ENCODE assay signal across 1 cellular context in the genomic region with DNA sequence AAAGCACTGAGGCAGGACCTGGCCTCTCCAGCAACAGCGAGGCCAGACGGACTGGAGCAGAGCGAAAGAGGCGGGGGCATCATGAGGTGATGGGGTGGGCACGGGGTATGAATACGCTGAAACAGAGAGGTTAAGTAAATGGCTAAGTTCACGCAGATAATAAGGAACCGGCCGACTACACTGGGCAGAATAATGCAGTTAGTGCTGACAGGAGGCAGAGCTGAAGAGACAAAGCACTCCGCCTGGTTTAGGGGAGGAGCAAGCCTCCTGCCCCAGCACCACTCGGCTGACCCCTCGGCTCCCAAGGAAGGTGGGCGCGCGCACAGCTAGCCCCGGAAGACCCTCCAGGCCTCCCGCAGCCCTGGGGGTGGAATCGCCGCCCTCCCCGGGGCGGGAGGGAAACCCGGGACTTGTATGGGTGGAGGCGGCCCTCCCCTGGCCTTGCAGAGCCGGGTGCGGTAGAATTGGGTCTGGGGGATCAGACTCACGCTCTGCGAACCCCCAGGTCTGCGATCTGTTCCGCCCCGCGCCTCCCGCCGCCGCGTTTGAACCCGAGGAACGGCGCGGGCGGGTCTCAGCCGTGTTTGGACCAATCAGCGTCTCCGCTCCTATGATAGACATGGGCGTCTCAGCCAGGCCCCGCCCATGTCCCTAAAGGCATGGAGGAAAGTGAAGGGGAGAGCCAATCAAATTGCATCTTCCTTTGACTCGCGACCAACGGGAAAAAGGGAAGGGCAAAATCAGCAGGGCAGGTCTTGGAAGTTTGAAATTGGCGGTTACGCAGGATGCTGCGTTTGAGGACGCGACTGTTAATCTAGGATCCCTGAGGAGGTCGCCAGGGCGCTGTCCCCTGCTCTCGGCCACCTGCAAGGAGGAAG.
TF ChIP-seq lines count a peak whose summit lies in the region.

Gene CIT (minus strand): TSS at position 560 of the 878 bp plus-strand sequence. CDS start 1,152 bp downstream, outside the sequence.

TF ChIP-seq in HepG2, 621 proteins besides CTCF, POLR2A, EP300 and RAD21 (continued from another document and continues in another):
- TF ChIP-seq SOX6 (IDR thresholded peaks at IDR 0.05) = no peak
- TF ChIP-seq SOX6 (CRISPR knock-in tag; IDR thresholded peaks at IDR 0.05) = 0 out of 2 replicates have a peak, but pooled peaks have one; percentile 23
- TF ChIP-seq SETDB1 (CRISPR knock-in tag; IDR thresholded peaks at IDR 0.05; ENCODE audit: borderline replicate concordance) = no peak
- no peak for TF ChIP-seq ZBTB20 (CRISPR knock-in tag; IDR thresholded peaks at IDR 0.05; ENCODE audit: borderline replicate concordance, low read depth)
- TF ChIP-seq ZBTB43 (CRISPR knock-in tag; conservative IDR thresholded peaks at IDR 0.05) = no peak
- TF ChIP-seq HOXA9 (CRISPR knock-in tag; IDR thresholded peaks at IDR 0.05; ENCODE audit: borderline replicate concordance) = 0 out of 2 replicates have a peak, but pooled peaks have one; percentile 78
- no peak for TF ChIP-seq ZNF451 (CRISPR knock-in tag; IDR thresholded peaks at IDR 0.05)
- TF ChIP-seq POLR2G (IDR thresholded peaks at IDR 0.05; ENCODE audit: low read depth, low read length) = peak; percentile 76
- no peak for TF ChIP-seq ATAD3A (CRISPR knock-in tag; IDR thresholded peaks at IDR 0.05)
- TF ChIP-seq KAT7 (CRISPR knock-in tag; IDR thresholded peaks at IDR 0.05; ENCODE audit: borderline replicate concordance) = no peak
- TF ChIP-seq, protein P1, sequence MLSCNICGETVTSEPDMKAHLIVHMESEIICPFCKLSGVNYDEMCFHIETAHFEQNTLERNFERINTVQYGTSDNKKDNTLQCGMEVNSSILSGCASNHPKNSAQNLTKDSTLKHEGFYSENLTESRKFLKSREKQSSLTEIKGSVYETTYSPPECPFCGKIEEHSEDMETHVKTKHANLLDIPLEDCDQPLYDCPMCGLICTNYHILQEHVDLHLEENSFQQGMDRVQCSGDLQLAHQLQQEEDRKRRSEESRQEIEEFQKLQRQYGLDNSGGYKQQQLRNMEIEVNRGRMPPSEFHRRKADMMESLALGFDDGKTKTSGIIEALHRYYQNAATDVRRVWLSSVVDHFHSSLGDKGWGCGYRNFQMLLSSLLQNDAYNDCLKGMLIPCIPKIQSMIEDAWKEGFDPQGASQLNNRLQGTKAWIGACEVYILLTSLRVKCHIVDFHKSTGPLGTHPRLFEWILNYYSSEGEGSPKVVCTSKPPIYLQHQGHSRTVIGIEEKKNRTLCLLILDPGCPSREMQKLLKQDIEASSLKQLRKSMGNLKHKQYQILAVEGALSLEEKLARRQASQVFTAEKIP (CRISPR knock-in tag; IDR thresholded peaks at IDR 0.05; ENCODE audit: borderline replicate concordance) = no peak
- no peak for TF ChIP-seq MEIS1 (CRISPR knock-in tag; IDR thresholded peaks at IDR 0.05; ENCODE audit: borderline replicate concordance)
- TF ChIP-seq ZBTB44 (CRISPR knock-in tag; IDR thresholded peaks at IDR 0.05) = no peak
- TF ChIP-seq, protein P2, sequence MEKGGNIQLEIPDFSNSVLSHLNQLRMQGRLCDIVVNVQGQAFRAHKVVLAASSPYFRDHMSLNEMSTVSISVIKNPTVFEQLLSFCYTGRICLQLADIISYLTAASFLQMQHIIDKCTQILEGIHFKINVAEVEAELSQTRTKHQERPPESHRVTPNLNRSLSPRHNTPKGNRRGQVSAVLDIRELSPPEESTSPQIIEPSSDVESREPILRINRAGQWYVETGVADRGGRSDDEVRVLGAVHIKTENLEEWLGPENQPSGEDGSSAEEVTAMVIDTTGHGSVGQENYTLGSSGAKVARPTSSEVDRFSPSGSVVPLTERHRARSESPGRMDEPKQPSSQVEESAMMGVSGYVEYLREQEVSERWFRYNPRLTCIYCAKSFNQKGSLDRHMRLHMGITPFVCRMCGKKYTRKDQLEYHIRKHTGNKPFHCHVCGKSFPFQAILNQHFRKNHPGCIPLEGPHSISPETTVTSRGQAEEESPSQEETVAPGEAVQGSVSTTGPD (CRISPR knock-in tag; IDR thresholded peaks at IDR 0.05) = no peak
- TF ChIP-seq, protein P3, sequence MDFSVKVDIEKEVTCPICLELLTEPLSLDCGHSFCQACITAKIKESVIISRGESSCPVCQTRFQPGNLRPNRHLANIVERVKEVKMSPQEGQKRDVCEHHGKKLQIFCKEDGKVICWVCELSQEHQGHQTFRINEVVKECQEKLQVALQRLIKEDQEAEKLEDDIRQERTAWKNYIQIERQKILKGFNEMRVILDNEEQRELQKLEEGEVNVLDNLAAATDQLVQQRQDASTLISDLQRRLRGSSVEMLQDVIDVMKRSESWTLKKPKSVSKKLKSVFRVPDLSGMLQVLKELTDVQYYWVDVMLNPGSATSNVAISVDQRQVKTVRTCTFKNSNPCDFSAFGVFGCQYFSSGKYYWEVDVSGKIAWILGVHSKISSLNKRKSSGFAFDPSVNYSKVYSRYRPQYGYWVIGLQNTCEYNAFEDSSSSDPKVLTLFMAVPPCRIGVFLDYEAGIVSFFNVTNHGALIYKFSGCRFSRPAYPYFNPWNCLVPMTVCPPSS (IDR thresholded peaks at IDR 0.05) = no peak
- TF ChIP-seq STAT5B (CRISPR knock-in tag; IDR thresholded peaks at IDR 0.05) = no peak
- TF ChIP-seq SIX4 (CRISPR knock-in tag; IDR thresholded peaks at IDR 0.05) = no peak
- no peak for TF ChIP-seq ZNF550 (CRISPR knock-in tag; IDR thresholded peaks at IDR 0.05; ENCODE audit: borderline replicate concordance)
- no peak for TF ChIP-seq ZNF562 (CRISPR knock-in tag; IDR thresholded peaks at IDR 0.05; ENCODE audit: borderline replicate concordance)
- no peak for TF ChIP-seq POLR2AphosphoS2 (IDR thresholded peaks at IDR 0.05; ENCODE audit: low read depth, low read length)
- peak; percentile 30; the same call in 1 of the 3 replicates for TF ChIP-seq MXI1 (IDR thresholded peaks at IDR 0.05; ENCODE audit: borderline replicate concordance, low read depth, low read length)
- TF ChIP-seq ZNF660 (CRISPR knock-in tag; IDR thresholded peaks at IDR 0.05; ENCODE audit: borderline replicate concordance, low read depth) = no peak
- no peak for TF ChIP-seq STAT6 (CRISPR knock-in tag; IDR thresholded peaks at IDR 0.05; ENCODE audit: borderline replicate concordance)
- TF ChIP-seq, protein P4, sequence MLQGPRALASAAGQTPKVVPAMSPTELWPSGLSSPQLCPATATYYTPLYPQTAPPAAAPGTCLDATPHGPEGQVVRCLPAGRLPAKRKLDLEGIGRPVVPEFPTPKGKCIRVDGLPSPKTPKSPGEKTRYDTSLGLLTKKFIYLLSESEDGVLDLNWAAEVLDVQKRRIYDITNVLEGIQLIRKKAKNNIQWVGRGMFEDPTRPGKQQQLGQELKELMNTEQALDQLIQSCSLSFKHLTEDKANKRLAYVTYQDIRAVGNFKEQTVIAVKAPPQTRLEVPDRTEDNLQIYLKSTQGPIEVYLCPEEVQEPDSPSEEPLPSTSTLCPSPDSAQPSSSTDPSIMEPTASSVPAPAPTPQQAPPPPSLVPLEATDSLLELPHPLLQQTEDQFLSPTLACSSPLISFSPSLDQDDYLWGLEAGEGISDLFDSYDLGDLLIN (CRISPR knock-in tag; IDR thresholded peaks at IDR 0.05; ENCODE audit: borderline replicate concordance) = no peak
- TF ChIP-seq ZNF713 (CRISPR knock-in tag; IDR thresholded peaks at IDR 0.05) = no peak
- no peak for TF ChIP-seq KLF9 (CRISPR knock-in tag; IDR thresholded peaks at IDR 0.05; ENCODE audit: low read depth)
- no peak for TF ChIP-seq ZNF747 (CRISPR knock-in tag; IDR thresholded peaks at IDR 0.05; ENCODE audit: borderline replicate concordance)
- TF ChIP-seq ZNF607 (CRISPR knock-in tag; IDR thresholded peaks at IDR 0.05; ENCODE audit: borderline replicate concordance) = no peak
- no peak for TF ChIP-seq ZNF343 (CRISPR knock-in tag; IDR thresholded peaks at IDR 0.05)
- no peak for TF ChIP-seq ZNF225 (CRISPR knock-in tag; IDR thresholded peaks at IDR 0.05)
- TF ChIP-seq KDM3A (CRISPR knock-in tag; IDR thresholded peaks at IDR 0.05; ENCODE audit: low read depth) = no peak
- TF ChIP-seq THAP11 (CRISPR knock-in tag; IDR thresholded peaks at IDR 0.05) = no peak
- no peak for TF ChIP-seq NAIF1 (CRISPR knock-in tag; IDR thresholded peaks at IDR 0.05; ENCODE audit: borderline replicate concordance)
- 0 out of 2 replicates have a peak, but pooled peaks have one; percentile 9 for TF ChIP-seq MYC (CRISPR knock-in tag; IDR thresholded peaks at IDR 0.05; ENCODE audit: borderline replicate concordance)
- no peak for TF ChIP-seq PHB2 (IDR thresholded peaks at IDR 0.05; ENCODE audit: partially characterized antibody)
- no peak for TF ChIP-seq ZNF331 (CRISPR knock-in tag; IDR thresholded peaks at IDR 0.05)
- no peak for TF ChIP-seq ZNF496 (CRISPR knock-in tag; IDR thresholded peaks at IDR 0.05; ENCODE audit: insufficient replicate concordance)
- TF ChIP-seq ZNF382 (CRISPR knock-in tag; IDR thresholded peaks at IDR 0.05; ENCODE audit: borderline replicate concordance) = no peak
- TF ChIP-seq, protein P5, sequence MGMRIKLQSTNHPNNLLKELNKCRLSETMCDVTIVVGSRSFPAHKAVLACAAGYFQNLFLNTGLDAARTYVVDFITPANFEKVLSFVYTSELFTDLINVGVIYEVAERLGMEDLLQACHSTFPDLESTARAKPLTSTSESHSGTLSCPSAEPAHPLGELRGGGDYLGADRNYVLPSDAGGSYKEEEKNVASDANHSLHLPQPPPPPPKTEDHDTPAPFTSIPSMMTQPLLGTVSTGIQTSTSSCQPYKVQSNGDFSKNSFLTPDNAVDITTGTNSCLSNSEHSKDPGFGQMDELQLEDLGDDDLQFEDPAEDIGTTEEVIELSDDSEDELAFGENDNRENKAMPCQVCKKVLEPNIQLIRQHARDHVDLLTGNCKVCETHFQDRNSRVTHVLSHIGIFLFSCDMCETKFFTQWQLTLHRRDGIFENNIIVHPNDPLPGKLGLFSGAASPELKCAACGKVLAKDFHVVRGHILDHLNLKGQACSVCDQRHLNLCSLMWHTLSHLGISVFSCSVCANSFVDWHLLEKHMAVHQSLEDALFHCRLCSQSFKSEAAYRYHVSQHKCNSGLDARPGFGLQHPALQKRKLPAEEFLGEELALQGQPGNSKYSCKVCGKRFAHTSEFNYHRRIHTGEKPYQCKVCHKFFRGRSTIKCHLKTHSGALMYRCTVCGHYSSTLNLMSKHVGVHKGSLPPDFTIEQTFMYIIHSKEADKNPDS (CRISPR knock-in tag; IDR thresholded peaks at IDR 0.05) = no peak
- TF ChIP-seq PLRG1 (conservative IDR thresholded peaks at IDR 0.05) = no peak
- TF ChIP-seq MAF1 (CRISPR knock-in tag; IDR thresholded peaks at IDR 0.05; ENCODE audit: borderline replicate concordance) = no peak
- no peak for TF ChIP-seq NFATC3 (CRISPR knock-in tag; IDR thresholded peaks at IDR 0.05)
- no peak for TF ChIP-seq ZBTB1 (CRISPR knock-in tag; IDR thresholded peaks at IDR 0.05; ENCODE audit: borderline replicate concordance)
- no peak for TF ChIP-seq ZNF530 (CRISPR knock-in tag; IDR thresholded peaks at IDR 0.05; ENCODE audit: low read depth)
- TF ChIP-seq ESRRA (CRISPR knock-in tag; IDR thresholded peaks at IDR 0.05; ENCODE audit: low read depth) = no peak
- TF ChIP-seq, protein P6, sequence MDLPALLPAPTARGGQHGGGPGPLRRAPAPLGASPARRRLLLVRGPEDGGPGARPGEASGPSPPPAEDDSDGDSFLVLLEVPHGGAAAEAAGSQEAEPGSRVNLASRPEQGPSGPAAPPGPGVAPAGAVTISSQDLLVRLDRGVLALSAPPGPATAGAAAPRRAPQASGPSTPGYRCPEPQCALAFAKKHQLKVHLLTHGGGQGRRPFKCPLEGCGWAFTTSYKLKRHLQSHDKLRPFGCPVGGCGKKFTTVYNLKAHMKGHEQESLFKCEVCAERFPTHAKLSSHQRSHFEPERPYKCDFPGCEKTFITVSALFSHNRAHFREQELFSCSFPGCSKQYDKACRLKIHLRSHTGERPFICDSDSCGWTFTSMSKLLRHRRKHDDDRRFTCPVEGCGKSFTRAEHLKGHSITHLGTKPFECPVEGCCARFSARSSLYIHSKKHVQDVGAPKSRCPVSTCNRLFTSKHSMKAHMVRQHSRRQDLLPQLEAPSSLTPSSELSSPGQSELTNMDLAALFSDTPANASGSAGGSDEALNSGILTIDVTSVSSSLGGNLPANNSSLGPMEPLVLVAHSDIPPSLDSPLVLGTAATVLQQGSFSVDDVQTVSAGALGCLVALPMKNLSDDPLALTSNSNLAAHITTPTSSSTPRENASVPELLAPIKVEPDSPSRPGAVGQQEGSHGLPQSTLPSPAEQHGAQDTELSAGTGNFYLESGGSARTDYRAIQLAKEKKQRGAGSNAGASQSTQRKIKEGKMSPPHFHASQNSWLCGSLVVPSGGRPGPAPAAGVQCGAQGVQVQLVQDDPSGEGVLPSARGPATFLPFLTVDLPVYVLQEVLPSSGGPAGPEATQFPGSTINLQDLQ (CRISPR knock-in tag; IDR thresholded peaks at IDR 0.05) = no peak
- TF ChIP-seq ZNF775 (CRISPR knock-in tag; IDR thresholded peaks at IDR 0.05; ENCODE audit: borderline replicate concordance) = no peak
